In genomic region chr5:32613050-32613672, GRCh38 we compare ENCODE assay signal across 8 cellular contexts. TPM values are rescaled to one million over a fixed set of nuclear protein-coding genes. Genes with fewer than 3 reads are reported as not detected.
DNase-seq lines count a peak whose midpoint lies in the region; ATAC-seq lines count a peak whose summit lies in the region.

No MANE protein-coding gene starts in this region.

- DNase-seq in SIG-M5 treated with dmso at 0.1 percent for 504 hours (lab: John Stamatoyannopoulos, UW; ENCODE audit: unreplicated experiment) (peak; percentile 81), SIG-M5 (lab: John Stamatoyannopoulos, UW) (no peak), NCI-H345 treated with DMSO at 0.1 percent for 48 hours (lab: John Stamatoyannopoulos, UW; ENCODE audit: unreplicated experiment) (peak; percentile 55), cerebellum (ENCODE audit: low spot score) (peak; percentile 73), left kidney (ENCODE audit: low read depth, low spot score) (peak; percentile 88)
- peak; percentile 87 for DNase-seq in activated CD4-positive, CD25-positive, alpha-beta regulatory T cell treated with anti-CD3 and anti-CD28 coated beads, Interleukin-2, amount 50 U/mL, for 72 hours
- peak; percentile 86 for DNase-seq in stimulated activated CD4-positive, alpha-beta T cell treated with anti-CD3 and anti-CD28 coated beads, Interleukin-4, amount 100 ng/mL, for 24 hours

- ATAC-seq in HG03103 (IDR thresholded peaks at IDR 0.05; ENCODE audit: low read depth, unreplicated experiment), result peak; percentile 74

RNA-seq across cellular contexts. Expression of gene SUB1, which starts 27.8 kb away (rescaled TPM):
- total RNA-seq in cerebellum, result 142 TPM
